Comparison of ENCODE assay signal across 8 cellular contexts in the genomic region with DNA sequence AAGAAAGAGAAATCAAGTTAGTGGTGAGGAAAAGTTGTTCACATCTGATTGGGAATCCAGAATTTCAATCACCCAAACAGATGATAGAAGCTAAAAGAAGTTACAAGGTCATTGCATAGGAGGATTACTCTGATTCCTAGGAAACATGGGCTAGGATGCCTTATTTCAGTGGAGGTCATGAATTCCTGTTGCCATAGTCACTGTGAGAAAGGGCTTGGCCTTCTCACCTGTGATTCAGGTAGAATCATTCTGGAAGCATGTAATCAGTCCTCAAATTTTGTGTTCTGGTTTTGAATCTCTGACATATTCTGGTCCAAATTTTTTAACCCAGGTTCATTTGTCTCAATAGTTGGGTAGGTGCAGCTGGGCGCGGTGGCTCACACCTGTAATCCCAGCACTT.
"Had no signal": no experiment of that assay in that cellular context is flagged by ENCODE, and none has a peak within 500 bp of the region (broad histone marks: within the 10 kb centered on the region; RNA-seq: fewer than 3 reads in every experiment).

No MANE protein-coding gene starts in this region.

- H3K36me3 Mint-ChIP-seq: IgD-negative memory B cell had no signal

- H3K9ac ChIP-seq: GM23248 had no signal

- FAIRE-seq: HepG2 had no signal

- DNase-seq: GM23248, GOT3, H7, HFFc6 had no signal

- H3K27ac Mint-ChIP-seq: HFFc6, IgD-negative memory B cell had no signal

- H3K36me3 ChIP-seq: HAP-1 had no signal

- H2AFZ ChIP-seq: GM23248 had no signal

- H3K27ac ChIP-seq: GM23248, HL-60 had no signal

- H3K27me3 Mint-ChIP-seq: IgD-negative memory B cell had no signal

- H3K4me3 ChIP-seq: GM23248, HAP-1 had no signal

- H3K4me3 Mint-ChIP-seq: HFFc6 had no signal
